In genomic region chr3:53238051-53238850, GRCh38 we compare ENCODE assay signal across 9 cellular contexts. TPM values are rescaled to one million over a fixed set of nuclear protein-coding genes. Genes with fewer than 3 reads are reported as not detected.
DNase-seq lines count a peak whose midpoint lies in the region; TF ChIP-seq lines count a peak whose summit lies in the region.
"Had no signal": no experiment of that assay in that cellular context is flagged by ENCODE, and none has a peak within 500 bp of the region (broad histone marks: within the 10 kb centered on the region; RNA-seq: fewer than 3 reads in every experiment).

No MANE protein-coding gene starts in this region.

- CTCF ChIA-PET in SK-N-SH (lab: Yijun Ruan, JAX) (interaction anchor here (1.1 to 1.5 kb wide), 2 partner anchors 19 to 124 kb away, joined by 3 read pairs; no protein-coding TSS in a partner anchor), OCI-LY7 (lab: Charles Lee; ENCODE audit: unreplicated experiment) (no interaction called here)

- POLR2A ChIA-PET in SK-N-SH (lab: Yijun Ruan, JAX) (no interaction called here), OCI-LY7 (lab: Charles Lee) (interaction anchor here (0.5 kb wide), 1 partner anchor 17 kb away, joined by 3 read pairs; no protein-coding TSS in a partner anchor)

- peaks cover 70% of the 10 kb centered on the region for H3K79me2 ChIP-seq in SK-N-SH (ENCODE audit: insufficient read depth)
- peaks cover 34% of the 10 kb centered on the region for H3K79me2 ChIP-seq in smooth muscle cell (ENCODE audit: low read depth)
- H3K79me2 ChIP-seq in OCI-LY7 (ENCODE audit: insufficient read depth, low read depth, low read length), result peaks cover 17% of the 10 kb centered on the region

- peaks cover 39 to 65% of the 10 kb centered on the region in 2 experiments for H3K36me3 ChIP-seq in SK-N-SH (replicated peaks in 1 of 2; ENCODE audit: control insufficient read depth in 1 of 2, insufficient read depth in 2 of 2, low read length in 1 of 2)
- no peaks in the 10 kb centered on the region for H3K36me3 ChIP-seq in smooth muscle cell (ENCODE audit: low read depth)
- peaks cover 95% of the 10 kb centered on the region for H3K36me3 ChIP-seq in OCI-LY7 (ENCODE audit: insufficient read depth, low read length)
- H3K36me3 ChIP-seq: uterus had no signal

- DNase-seq in DMS 273 (lab: John Stamatoyannopoulos, UW; ENCODE audit: unreplicated experiment) (peak; percentile 25), DMS 273 treated with DMSO at 0.1 percent for 48 hours (lab: John Stamatoyannopoulos, UW) (no peak), SK-N-SH (no peak), fibroblast of villous mesenchyme (ENCODE audit: low read depth) (peak; percentile 88), smooth muscle cell (lab: John Stamatoyannopoulos, UW; ENCODE audit: unreplicated experiment) (no peak), OCI-LY7 (ENCODE audit: low spot score) (no peak), head of caudate nucleus (no peak), NCI-H187 (lab: John Stamatoyannopoulos, UW) (no peak)
- DNase-seq: uterus had no signal

- H3K27me3 ChIP-seq in SK-N-SH (ENCODE audit: insufficient read depth) (no peaks in the 10 kb centered on the region), smooth muscle cell (ENCODE audit: low read depth) (no peaks in the 10 kb centered on the region)
- H3K27me3 ChIP-seq: uterus had no signal

- H3F3A ChIP-seq in SK-N-SH (replicated peaks; ENCODE audit: insufficient read depth), result peaks cover 44% of the 10 kb centered on the region
- peaks cover 28% of the 10 kb centered on the region for H3F3A ChIP-seq in smooth muscle cell (ENCODE audit: low read depth)

- H3K9me3 ChIP-seq in SK-N-SH (no peaks in the 10 kb centered on the region), smooth muscle cell (replicated peaks; ENCODE audit: low read depth) (no peaks in the 10 kb centered on the region), OCI-LY7 (ENCODE audit: low read length) (no peaks in the 10 kb centered on the region)
- H3K9me3 ChIP-seq: uterus had no signal

- H3K4me2 ChIP-seq in SK-N-SH (peak overlapping the region; percentile 53), smooth muscle cell (peak overlapping the region; percentile 43), OCI-LY7 (ENCODE audit: low read length) (no peak overlapping the region)

- peak overlapping the region; percentile 22; the same call in 1 of the 2 replicates for H3K9ac ChIP-seq in SK-N-SH
- peak overlapping the region; percentile 13 for H3K9ac ChIP-seq in smooth muscle cell (ENCODE audit: low read depth)

- H3K4me1 ChIP-seq in SK-N-SH (ENCODE audit: control insufficient read depth in 1 of 2, insufficient read depth in 2 of 2, low read depth in 1 of 2, low read length in 1 of 2) (peaks cover 23 to 31% of the 10 kb centered on the region in 2 experiments; a peak in 3 of 4 replicates), smooth muscle cell (ENCODE audit: low read depth) (peaks cover 12% of the 10 kb centered on the region), OCI-LY7 (ENCODE audit: insufficient read depth, low read length, poor library complexity, severe bottlenecking) (peaks cover 6% of the 10 kb centered on the region)

- H4K20me1 ChIP-seq in SK-N-SH (ENCODE audit: insufficient read depth), result peaks cover 25% of the 10 kb centered on the region
- peaks cover 34% of the 10 kb centered on the region for H4K20me1 ChIP-seq in smooth muscle cell (ENCODE audit: low read depth)
- peaks cover 6% of the 10 kb centered on the region for H4K20me1 ChIP-seq in OCI-LY7 (ENCODE audit: insufficient read depth, low read length)

- TF ChIP-seq EP300 in SK-N-SH (IDR thresholded peaks at IDR 0.05; ENCODE audit: borderline replicate concordance in 1 of 2, low read depth in 1 of 2, low read length in 1 of 2), result peak; percentile 41 to 69; a peak in 2 of 4 replicates

- intact Hi-C loops in OCI-LY7 (cut with micrococcal nuclease; ENCODE audit: unreplicated experiment), result no loop called here
- intact Hi-C loops in head of caudate nucleus (cut with DNase I), result no loop called here

- H3K4me3 ChIP-seq in SK-N-SH (ENCODE audit: low read depth in 2 of 2, low read length in 1 of 2), result no peak overlapping the region
- H3K4me3 ChIP-seq in fibroblast of villous mesenchyme (ENCODE audit: low read depth, low read length), result no peak overlapping the region
- H3K4me3 ChIP-seq in smooth muscle cell, result no peak overlapping the region
- no peak overlapping the region for H3K4me3 ChIP-seq in OCI-LY7 (ENCODE audit: low read depth, low read length, poor library complexity, severe bottlenecking)
- H3K4me3 ChIP-seq: uterus had no signal

- TF ChIP-seq RAD21 in SK-N-SH (IDR thresholded peaks at IDR 0.05; ENCODE audit: low read length), result no peak

- TF ChIP-seq CTCF in SK-N-SH (IDR thresholded peaks at IDR 0.05) (no peak), fibroblast of villous mesenchyme (IDR thresholded peaks at IDR 0.05; ENCODE audit: insufficient read depth, low read depth, low read length) (no peak), smooth muscle cell (IDR thresholded peaks at IDR 0.05; ENCODE audit: borderline replicate concordance, insufficient read depth, poor library complexity, severe bottlenecking) (no peak), OCI-LY7 (conservative IDR thresholded peaks at IDR 0.05; ENCODE audit: low read length) (no peak)

- H3K9me2 ChIP-seq in SK-N-SH (no peaks in the 10 kb centered on the region), OCI-LY7 (ENCODE audit: insufficient read depth, low read length) (no peaks in the 10 kb centered on the region)

- no TSS peak for BruUV-seq in OCI-LY7 (replicated peaks; lab: Mats Ljungman, UMichigan)

- H2AFZ ChIP-seq in SK-N-SH (ENCODE audit: low read depth) (no peak overlapping the region), smooth muscle cell (ENCODE audit: low read depth) (no peak overlapping the region), OCI-LY7 (ENCODE audit: low read length) (no peak overlapping the region)

- WGBS in SK-N-SH (ENCODE audit: low lambda C conversion rate), result 59% methylated on average over 3 of the region's 6 CpGs
- 96% methylated on average over 6 of the region's 6 CpGs for WGBS in smooth muscle cell (ENCODE audit: low lambda C conversion rate)

- H3K27ac ChIP-seq in SK-N-SH (ENCODE audit: low read depth in 2 of 2, low read length in 1 of 2) (peak overlapping the region; percentile 81 to 97), smooth muscle cell (ENCODE audit: low read depth) (peak overlapping the region; percentile 91), OCI-LY7 (ENCODE audit: low read depth, low read length, poor library complexity, severe bottlenecking) (no peak overlapping the region)
- H3K27ac ChIP-seq: uterus had no signal

TF ChIP-seq in SK-N-SH, 30 proteins besides CTCF, POLR2A, EP300 and RAD21 (continues in another document):
- TF ChIP-seq RXRA (IDR thresholded peaks at IDR 0.05; ENCODE audit: borderline replicate concordance, low read depth) (no peak; the same call in 1 of the 2 replicates), MXI1 (IDR thresholded peaks at IDR 0.05; ENCODE audit: low read depth, low read length) (no peak), NRF1 (IDR thresholded peaks at IDR 0.05; ENCODE audit: low read depth, low read length) (no peak), JUND (IDR thresholded peaks at IDR 0.05) (peak; percentile 89), MEF2A (IDR thresholded peaks at IDR 0.05; ENCODE audit: borderline replicate concordance, low read depth) (peak; percentile 34; the same call in 1 of the 2 replicates), REST (IDR thresholded peaks at IDR 0.05; ENCODE audit: low read depth, low read length) (no peak), IRF3 (IDR thresholded peaks at IDR 0.05; ENCODE audit: low read depth, low read length) (no peak), FOXM1 (IDR thresholded peaks at IDR 0.05; ENCODE audit: low read depth) (no peak), NFIC (IDR thresholded peaks at IDR 0.05; ENCODE audit: borderline replicate concordance) (peak; percentile 94), FOSL2 (IDR thresholded peaks at IDR 0.05; ENCODE audit: borderline replicate concordance, low read depth) (peak; percentile 84), ELF1 (IDR thresholded peaks at IDR 0.05) (no peak), TCF12 (IDR thresholded peaks at IDR 0.05) (peak; percentile 80)

RNA-seq across cellular contexts. Expression of gene TKT, which starts 17.6 kb away (rescaled TPM):
- polyA plus RNA-seq in SK-N-SH (2012; rRNA removed) (119 and 144 TPM in 2 replicates), smooth muscle cell (124 and 144 TPM in 2 replicates)
- polyA plus RNA-seq in SK-N-SH (2012; cell fraction: cytosol; rRNA removed), result 70.5 and 99.2 TPM in 2 replicates
- polyA plus RNA-seq in SK-N-SH (2012; cell fraction: nucleus; rRNA removed), result 178 and 225 TPM in 2 replicates
- total RNA-seq in fibroblast of villous mesenchyme (483 and 591 TPM in 2 replicates), smooth muscle cell (106 and 138 TPM in 2 replicates), OCI-LY7 (2022) (386 and 415 TPM in 2 replicates)
- total RNA-seq in OCI-LY7 (2014; rRNA removed; shearing (Covaris generic)), result 248 and 325 TPM in 2 replicates

Comparison
In these comparisons a context has a peak if more than half of its experiments do, and no peak if none do; other contexts are left out.
1. DNase-seq: peak in DMS 273 (single experiment) and fibroblast of villous mesenchyme (single experiment); none in DMS 273 treated with DMSO at 0.1 percent for 48 hours (single experiment), SK-N-SH (single experiment), smooth muscle cell (single experiment), OCI-LY7 (single experiment), head of caudate nucleus (0 of 42) and NCI-H187 (0 of 2).